Comparison of ENCODE assay signal across 1 cellular context in genomic region chr6:142155895-142156757, GRCh38.
TF ChIP-seq lines count a peak whose summit lies in the region.

No MANE protein-coding gene starts in this region.

TF ChIP-seq in K562, 482 proteins besides CTCF, POLR2A, EP300 and RAD21 (continued from another document):
- TF ChIP-seq HNRNPL (IDR thresholded peaks at IDR 0.05; ENCODE audit: low read depth, low read length), result no peak
- 0 out of 2 replicates have a peak, but pooled peaks have one; percentile 23 for TF ChIP-seq CHAMP1 (IDR thresholded peaks at IDR 0.05)
- TF ChIP-seq TAF9B (IDR thresholded peaks at IDR 0.05; ENCODE audit: partially characterized antibody), result no peak
- TF ChIP-seq CREB3 (tag; conservative IDR thresholded peaks at IDR 0.05; ENCODE audit: low read depth), result no peak
